In genomic region chr19:28581468-28581770, GRCh38 we compare ENCODE assay signal across 29 cellular contexts.
"Had no signal": no experiment of that assay in that cellular context is flagged by ENCODE, and none has a peak within 500 bp of the region (broad histone marks: within the 10 kb centered on the region; RNA-seq: fewer than 3 reads in every experiment).

No MANE protein-coding gene starts in this region.

- H3K4me1 Mint-ChIP-seq: activated B cell treated with CpG ODN at 0.5 μM for 24 hours; activated CD4-positive, alpha-beta T cell treated with anti-CD3 and anti-CD28 coated beads, Interleukin-2, amount 10 ng/mL, durations not matched to agents 7 days and 5 days; activated naive CD4-positive, alpha-beta T cell treated with anti-CD3 and anti-CD28 coated beads, Interleukin-2, amount 10 ng/mL, durations not matched to agents 7 days and 5 days; activated naive CD8-positive, alpha-beta T cell treated with anti-CD3 and anti-CD28 coated beads for 36 hours; activated T-helper 17 cell treated with anti-CD3 and anti-CD28 coated beads, Interleukin-2, amount 50 U/mL, for 72 hours; T-helper 17 cell had no signal

- H3K4me1 ChIP-seq: Peyer's patch, SJCRH30 had no signal

- H3K4me3 Mint-ChIP-seq: activated B cell treated with CpG ODN at 0.5 μM for 24 hours; activated CD4-positive, alpha-beta memory T cell treated with anti-CD3 and anti-CD28 coated beads for 36 hours; activated CD4-positive, alpha-beta T cell treated with anti-CD3 and anti-CD28 coated beads, Interleukin-2, amount 10 ng/mL, durations not matched to agents 7 days and 5 days; activated naive CD4-positive, alpha-beta T cell treated with anti-CD3 and anti-CD28 coated beads, Interleukin-2, amount 10 ng/mL, durations not matched to agents 7 days and 5 days; activated naive CD8-positive, alpha-beta T cell treated with anti-CD3 and anti-CD28 coated beads for 36 hours; activated T-helper 17 cell treated with anti-CD3 and anti-CD28 coated beads, Interleukin-2, amount 50 U/mL, for 72 hours; T-helper 17 cell had no signal

- H3K27ac ChIP-seq: brain microvascular endothelial cell, cardiac muscle cell, Peyer's patch, RWPE1, SJCRH30 had no signal

- H3K36me3 Mint-ChIP-seq: activated CD4-positive, alpha-beta memory T cell treated with anti-CD3 and anti-CD28 coated beads for 36 hours; activated naive CD4-positive, alpha-beta T cell treated with anti-CD3 and anti-CD28 coated beads, Interleukin-2, amount 10 ng/mL, durations not matched to agents 7 days and 5 days; activated naive CD8-positive, alpha-beta T cell treated with anti-CD3 and anti-CD28 coated beads for 36 hours had no signal

- H3K4me3 ChIP-seq: cardiac muscle cell, Peyer's patch, SJCRH30 had no signal

- H3K9me3 Mint-ChIP-seq: activated CD4-positive, alpha-beta memory T cell treated with anti-CD3 and anti-CD28 coated beads for 36 hours; activated CD4-positive, alpha-beta T cell treated with anti-CD3 and anti-CD28 coated beads, Interleukin-2, amount 10 ng/mL, durations not matched to agents 7 days and 5 days; activated naive CD8-positive, alpha-beta T cell treated with anti-CD3 and anti-CD28 coated beads for 36 hours; activated T-helper 17 cell treated with anti-CD3 and anti-CD28 coated beads, Interleukin-2, amount 50 U/mL, for 72 hours had no signal

- H3K27me3 ChIP-seq: brain microvascular endothelial cell, cardiac muscle cell, Peyer's patch had no signal

- H3K27me3 Mint-ChIP-seq: activated B cell treated with CpG ODN at 0.5 μM for 24 hours; activated CD4-positive, alpha-beta memory T cell treated with anti-CD3 and anti-CD28 coated beads for 36 hours; activated CD4-positive, alpha-beta T cell treated with anti-CD3 and anti-CD28 coated beads, Interleukin-2, amount 10 ng/mL, durations not matched to agents 7 days and 5 days; activated naive CD4-positive, alpha-beta T cell treated with anti-CD3 and anti-CD28 coated beads, Interleukin-2, amount 10 ng/mL, durations not matched to agents 7 days and 5 days; activated naive CD8-positive, alpha-beta T cell treated with anti-CD3 and anti-CD28 coated beads for 36 hours; activated T-helper 17 cell treated with anti-CD3 and anti-CD28 coated beads, Interleukin-2, amount 50 U/mL, for 72 hours; T-helper 17 cell had no signal

- DNase-seq: activated B cell treated with CpG ODN at 0.5 μM for 24 hours; activated CD4-positive, alpha-beta memory T cell treated with anti-CD3 and anti-CD28 coated beads for 36 hours; activated CD4-positive, alpha-beta T cell treated with anti-CD3 and anti-CD28 coated beads, Interleukin-2, amount 10 ng/mL, durations not matched to agents 7 days and 5 days; activated CD8-positive, alpha-beta memory T cell treated with anti-CD3 and anti-CD28 coated beads for 24 hours; activated gamma-delta T cell treated with Interleukin-2 at 50 U/mL for 16 hours; activated naive CD4-positive, alpha-beta T cell treated with anti-CD3 and anti-CD28 coated beads, Interleukin-2, amount 10 ng/mL, durations not matched to agents 7 days and 5 days; activated naive CD8-positive, alpha-beta T cell treated with anti-CD3 and anti-CD28 coated beads for 36 hours; activated T-cell treated with anti-CD3 and anti-CD28 coated beads for 4 hours; activated T-cell treated with anti-CD3 and anti-CD28 coated beads, Interleukin-2, amount 50 U/mL, for 48 hours; brain microvascular endothelial cell; KG1; NCI-H1048; NCI-H146; NCI-H1930; NCI-H2107; NCI-H2171 treated with DMSO at 0.1 percent for 48 hours; NCI-H226; NCI-H526; NCI-H774; NK-92 treated with Interleukin-12 subunit alpha and Interleukin-12 subunit beta, amount 100 ng/mL, for 24 hours; Peyer's patch; Right ventricle myocardium superior; SJCRH30; SW 1271; T-helper 17 cell; T-helper 9 cell had no signal

- H3K9me3 ChIP-seq: Peyer's patch, SJCRH30 had no signal

- H3K36me3 ChIP-seq: brain microvascular endothelial cell, cardiac muscle cell, Peyer's patch, SJCRH30 had no signal

- H3K27ac Mint-ChIP-seq: activated B cell treated with CpG ODN at 0.5 μM for 24 hours; activated CD4-positive, alpha-beta memory T cell treated with anti-CD3 and anti-CD28 coated beads for 36 hours; activated CD4-positive, alpha-beta T cell treated with anti-CD3 and anti-CD28 coated beads, Interleukin-2, amount 10 ng/mL, durations not matched to agents 7 days and 5 days; activated naive CD4-positive, alpha-beta T cell treated with anti-CD3 and anti-CD28 coated beads, Interleukin-2, amount 10 ng/mL, durations not matched to agents 7 days and 5 days; activated naive CD8-positive, alpha-beta T cell treated with anti-CD3 and anti-CD28 coated beads for 36 hours; activated T-helper 17 cell treated with anti-CD3 and anti-CD28 coated beads, Interleukin-2, amount 50 U/mL, for 72 hours; T-helper 17 cell had no signal
